ENCODE assay signal across 17 cellular contexts in genomic region chr12:77102691-77103090, GRCh38. TPM values are rescaled to one million over a fixed set of nuclear protein-coding genes. Genes with fewer than 3 reads are reported as not detected.
DNase-seq lines count a peak whose midpoint lies in the region; ATAC-seq, FAIRE-seq and TF ChIP-seq lines count a peak whose summit lies in the region.
"Had no signal": no experiment of that assay in that cellular context is flagged by ENCODE, and none has a peak within 500 bp of the region (broad histone marks: within the 10 kb centered on the region; RNA-seq: fewer than 3 reads in every experiment).

No MANE protein-coding gene starts in this region.

- no peaks in the 10 kb centered on the region for H3K79me2 ChIP-seq in astrocyte (ENCODE audit: insufficient read depth, low read length)

- H3K27me3 Mint-ChIP-seq in astrocyte (ENCODE audit: low read depth, unreplicated experiment) = no peaks in the 10 kb centered on the region
- H3K27me3 Mint-ChIP-seq: dendritic cell treated with granulocyte-macrophage colony-stimulating factor and Interleukin-4, amounts not matched to agents 40 ng/mL and 50 ng/mL, for 4 days; progenitor cell of endocrine pancreas had no signal

- peak; percentile 90 for ATAC-seq in foreskin keratinocyte
- ATAC-seq: activated CD4-positive, CD25-positive, alpha-beta regulatory T cell treated with anti-CD3 and anti-CD28 coated beads, Interleukin-2, amount 50 U/mL, for 24 hours had no signal

- no peaks in the 10 kb centered on the region for H3K27me3 ChIP-seq in astrocyte (ENCODE audit: insufficient read depth, low read length)
- H3K27me3 ChIP-seq in foreskin keratinocyte = no peaks in the 10 kb centered on the region
- no peaks in the 10 kb centered on the region for H3K27me3 ChIP-seq in tibial artery
- H3K27me3 ChIP-seq: thyroid gland had no signal

- H3K4me2 ChIP-seq in astrocyte (ENCODE audit: low read length) = peak overlapping the region; percentile 63

- H3K9me3 Mint-ChIP-seq in astrocyte (ENCODE audit: unreplicated experiment) = peaks cover 3% of the 10 kb centered on the region
- H3K9me3 Mint-ChIP-seq: dendritic cell treated with granulocyte-macrophage colony-stimulating factor and Interleukin-4, amounts not matched to agents 40 ng/mL and 50 ng/mL, for 4 days had no signal

- no peaks in the 10 kb centered on the region for H3K9me3 ChIP-seq in astrocyte (ENCODE audit: insufficient read depth, low read depth, low read length)
- H3K9me3 ChIP-seq in tibial artery = no peaks in the 10 kb centered on the region
- H3K9me3 ChIP-seq: thyroid gland had no signal

- no peak overlapping the region for H3K9ac ChIP-seq in astrocyte (ENCODE audit: low read length)

- intact Hi-C loops in tibial artery (cut with DNase I; ENCODE audit: low total_unique reads) = no loop called here

- TF ChIP-seq CTCF in AG10803 (conservative IDR thresholded peaks at IDR 0.05; ENCODE audit: low read length) (no peak), astrocyte (IDR thresholded peaks at IDR 0.05; ENCODE audit: insufficient read depth, low read depth, low read length) (no peak), foreskin keratinocyte (conservative IDR thresholded peaks at IDR 0.05) (no peak), tibial artery (IDR thresholded peaks at IDR 0.05) (no peak)

- FAIRE-seq in HTR-8/SVneo (lab: Jason Lieb, UNC) = no peak
- FAIRE-seq in astrocyte (lab: Jason Lieb, UNC) = peak; percentile 71

- no peak overlapping the region for H2AFZ ChIP-seq in astrocyte (ENCODE audit: low read depth, low read length)

- H4K20me1 ChIP-seq in astrocyte (ENCODE audit: insufficient read depth, low read length) = no peaks in the 10 kb centered on the region

- no peaks in the 10 kb centered on the region for H3K36me3 ChIP-seq in astrocyte (ENCODE audit: insufficient read depth, low read length)
- H3K36me3 ChIP-seq in tibial artery = no peaks in the 10 kb centered on the region
- H3K36me3 ChIP-seq: thyroid gland had no signal

- H3K27ac ChIP-seq in astrocyte (ENCODE audit: low read depth, low read length) = peak overlapping the region; percentile 58
- H3K27ac ChIP-seq in foreskin keratinocyte = no peak overlapping the region
- no peak overlapping the region for H3K27ac ChIP-seq in tibial artery
- H3K27ac ChIP-seq: thyroid gland had no signal

- no peak overlapping the region for H3K4me3 ChIP-seq in AG10803 (ENCODE audit: low read length)
- no peak overlapping the region for H3K4me3 ChIP-seq in astrocyte (ENCODE audit: insufficient read depth, low read depth, low read length)
- no peak overlapping the region for H3K4me3 ChIP-seq in tibial artery
- H3K4me3 ChIP-seq: thyroid gland had no signal

- DNase-seq in AG10803 (ENCODE audit: low read depth) = peak; percentile 63
- DNase-seq in HTR-8/SVneo (ENCODE audit: insufficient read length, low spot score) = peak; percentile 49
- DNase-seq in astrocyte (ENCODE audit: low read depth) = peak; percentile 90
- peak; percentile 64 to 77 for DNase-seq in foreskin keratinocyte
- no peak for DNase-seq in anterior cingulate cortex (lab: John Stamatoyannopoulos, UW)
- no peak for DNase-seq in activated CD4-positive, alpha-beta T cell treated with anti-CD3 and anti-CD28 coated beads for 1 hour
- no peak for DNase-seq in tibial artery
- DNase-seq in NCI-H446 treated with DMSO at 0.1 percent for 48 hours (lab: John Stamatoyannopoulos, UW) = no peak
- DNase-seq: activated T-cell treated with anti-CD3 and anti-CD28 coated beads for 4 hours, DMS53, foreskin melanocyte, NCI-H2171, thyroid gland had no signal

- H3K4me1 ChIP-seq in astrocyte (ENCODE audit: insufficient read depth, low read length) (peaks cover 26% of the 10 kb centered on the region), foreskin keratinocyte (peaks cover 15% of the 10 kb centered on the region), tibial artery (no peaks in the 10 kb centered on the region)
- H3K4me1 ChIP-seq: thyroid gland had no signal

- no peak overlapping the region for H3K4me3 Mint-ChIP-seq in astrocyte (ENCODE audit: unreplicated experiment)
- H3K4me3 Mint-ChIP-seq: B cell; dendritic cell treated with granulocyte-macrophage colony-stimulating factor and Interleukin-4, amounts not matched to agents 40 ng/mL and 50 ng/mL, for 4 days had no signal

- no peaks in the 10 kb centered on the region for H3K36me3 Mint-ChIP-seq in astrocyte (ENCODE audit: low read depth, unreplicated experiment)

- H3K27ac Mint-ChIP-seq in astrocyte (ENCODE audit: unreplicated experiment) = no peak overlapping the region
- H3K27ac Mint-ChIP-seq: B cell; dendritic cell treated with granulocyte-macrophage colony-stimulating factor and Interleukin-4, amounts not matched to agents 40 ng/mL and 50 ng/mL, for 4 days; progenitor cell of endocrine pancreas had no signal

- peaks cover 25% of the 10 kb centered on the region for H3K4me1 Mint-ChIP-seq in astrocyte (ENCODE audit: low read depth, unreplicated experiment)
- H3K4me1 Mint-ChIP-seq: B cell had no signal

RNA-seq across cellular contexts. Expression of gene E2F7, which starts 37.3 kb away (rescaled TPM):
- total RNA-seq in astrocyte (21.5 and 26.2 TPM in 2 replicates), foreskin keratinocyte (20.8 and 22.3 TPM in 2 replicates)
- polyA plus RNA-seq in foreskin keratinocyte = 4.2 and 5.0 TPM in 2 replicates

Comparison
In these comparisons a context has a peak if more than half of its experiments do, and no peak if none do; other contexts are left out.
1. DNase-seq: peak in AG10803 (single experiment), HTR-8/SVneo (single experiment), astrocyte (single experiment) and foreskin keratinocyte (2 of 2); none in anterior cingulate cortex (0 of 58), activated CD4-positive, alpha-beta T cell treated with anti-CD3 and anti-CD28 coated beads for 1 hour (single experiment), tibial artery (0 of 2) and NCI-H446 treated with DMSO at 0.1 percent for 48 hours (single experiment).